In the genomic region with DNA sequence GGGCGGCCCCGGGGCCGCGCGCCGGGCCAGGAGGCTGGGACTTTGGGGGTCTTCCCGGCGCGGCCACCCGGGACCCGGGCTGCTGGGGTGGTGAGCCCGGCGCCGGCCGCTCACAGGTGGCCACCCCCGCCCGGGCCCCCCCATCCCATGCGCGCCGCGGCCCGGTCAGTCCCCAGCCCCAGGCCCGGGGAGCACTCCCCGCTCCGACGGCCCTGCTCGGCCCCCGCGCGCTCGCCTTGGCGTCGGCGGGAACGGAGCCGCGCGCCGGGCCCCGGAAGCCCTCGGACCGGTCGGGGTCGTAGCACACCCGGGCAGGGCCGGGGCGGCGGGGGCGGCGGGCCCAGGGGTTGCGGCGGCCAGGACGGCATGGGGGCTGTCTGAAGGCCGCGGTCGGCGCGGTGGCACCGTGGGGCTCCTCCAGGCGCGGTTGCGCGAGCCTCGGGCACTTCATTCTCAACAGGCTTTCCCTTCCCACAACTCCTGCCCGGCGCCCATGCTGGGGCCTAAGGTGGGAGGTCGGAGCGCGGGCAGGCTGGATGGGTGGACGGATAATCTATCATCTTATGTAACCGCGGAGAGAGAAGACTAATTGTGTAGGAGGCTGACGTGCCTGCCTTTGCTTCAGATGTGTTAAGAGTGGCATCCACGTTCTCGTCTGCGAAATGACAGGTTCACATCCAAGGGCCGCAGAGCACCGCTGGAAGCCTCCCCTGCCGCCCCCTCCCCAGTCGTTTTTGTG, we compare ENCODE assay signal across 8 cellular contexts. TPM values are rescaled to one million over a fixed set of nuclear protein-coding genes. Genes with fewer than 3 reads are reported as not detected.
DNase-seq lines count a peak whose midpoint lies in the region; ATAC-seq and TF ChIP-seq lines count a peak whose summit lies in the region.

No MANE protein-coding gene starts in this region.

- H3K4me1 Mint-ChIP-seq in activated CD4-positive, alpha-beta T cell treated with anti-CD3 and anti-CD28 coated beads, Interleukin-2, amount 10 ng/mL, durations not matched to agents 7 days and 5 days: peaks cover 14% of the 10 kb centered on the region
- H3K4me1 Mint-ChIP-seq in type B pancreatic cell (ENCODE audit: unreplicated experiment): peaks cover 54% of the 10 kb centered on the region

- no peaks in the 10 kb centered on the region for H3K36me3 Mint-ChIP-seq in activated CD4-positive, alpha-beta T cell treated with anti-CD3 and anti-CD28 coated beads, Interleukin-2, amount 10 ng/mL, durations not matched to agents 7 days and 5 days (ENCODE audit: low read depth)
- peaks cover 3% of the 10 kb centered on the region for H3K36me3 Mint-ChIP-seq in type B pancreatic cell

- peaks cover 0 to 6% of the 10 kb centered on the region in 2 donors for H3K36me3 ChIP-seq in lung (ENCODE audit: control insufficient read depth in 2 of 2, insufficient read depth in 2 of 2, low read length in 2 of 2)

- H3K27ac ChIP-seq in lung (ENCODE audit: low read depth in 1 of 2, low read length in 1 of 2): peak overlapping the region in 1 of 2 donors; percentile 79

- no peaks in the 10 kb centered on the region for H3K27me3 ChIP-seq in lung (ENCODE audit: control insufficient read depth, insufficient read depth)

- H3K4me3 ChIP-seq in LNCaP clone FGC (ENCODE audit: low read depth, low read length) (peak overlapping the region; percentile 65), cardiac fibroblast (replicated peaks in 1 of 2; ENCODE audit: low read depth in 2 of 2, low read length in 2 of 2) (peak overlapping the region; percentile 47 to 75), lung (peak overlapping the region; percentile 65)

- WGBS in lung, 2 donors: 4 to 22% methylated on average over 29 to 80 of the region's 80 CpGs

- no peak for DNase-seq in activated CD4-positive, alpha-beta T cell treated with anti-CD3 and anti-CD28 coated beads, Interleukin-2, amount 10 ng/mL, durations not matched to agents 7 days and 5 days
- DNase-seq in activated CD4-positive, alpha-beta T cell treated with anti-CD3 and anti-CD28 coated beads for 1 hour: no peak
- DNase-seq in LNCaP clone FGC (ENCODE audit: low read depth) (no peak), cardiac fibroblast (ENCODE audit: low read depth in 2 of 2) (peak in 1 of 2 donors; percentile 37), lung (ENCODE audit: low spot score) (no peak), type B pancreatic cell (ENCODE audit: extremely low spot score, unreplicated experiment) (no peak), GM19238 (ENCODE audit: insufficient read length, low spot score) (no peak)

- ATAC-seq in lung (ENCODE audit: insufficient read depth, low FRiP score) (no peak), HG03196 (IDR thresholded peaks at IDR 0.05; ENCODE audit: unreplicated experiment) (no peak)

- CTCF ChIA-PET in activated CD4-positive, alpha-beta T cell treated with anti-CD3 and anti-CD28 coated beads, Interleukin-2, amount 10 ng/mL, durations not matched to agents 7 days and 5 days (lab: Charles Lee): interaction anchor here (0.8 kb wide), 1 partner anchor 10 kb away, joined by 3 read pairs; no protein-coding TSS in a partner anchor

- peaks cover 0 to 51% of the 10 kb centered on the region in 2 donors for H3K4me1 ChIP-seq in lung (ENCODE audit: control insufficient read depth in 2 of 2, insufficient read depth in 2 of 2, low read length in 2 of 2)

- no peaks in the 10 kb centered on the region for H3K9me3 ChIP-seq in lung (ENCODE audit: control insufficient read depth in 2 of 2, insufficient read depth in 1 of 2, low read length in 1 of 2)

- peak overlapping the region; percentile 69 for H3K4me3 Mint-ChIP-seq in activated CD4-positive, alpha-beta T cell treated with anti-CD3 and anti-CD28 coated beads, Interleukin-2, amount 10 ng/mL, durations not matched to agents 7 days and 5 days
- H3K4me3 Mint-ChIP-seq in type B pancreatic cell: peak overlapping the region; percentile 94

- POLR2A ChIA-PET in activated CD4-positive, alpha-beta T cell treated with anti-CD3 and anti-CD28 coated beads, Interleukin-2, amount 10 ng/mL, durations not matched to agents 7 days and 5 days (lab: Charles Lee): no interaction called here

- H3K27me3 Mint-ChIP-seq in activated CD4-positive, alpha-beta T cell treated with anti-CD3 and anti-CD28 coated beads, Interleukin-2, amount 10 ng/mL, durations not matched to agents 7 days and 5 days: peaks cover 31% of the 10 kb centered on the region
- H3K27me3 Mint-ChIP-seq in type B pancreatic cell: no peaks in the 10 kb centered on the region

- no peaks in the 10 kb centered on the region for H3K9me3 Mint-ChIP-seq in activated CD4-positive, alpha-beta T cell treated with anti-CD3 and anti-CD28 coated beads, Interleukin-2, amount 10 ng/mL, durations not matched to agents 7 days and 5 days
- no peaks in the 10 kb centered on the region for H3K9me3 Mint-ChIP-seq in type B pancreatic cell

- H3K27ac Mint-ChIP-seq in activated CD4-positive, alpha-beta T cell treated with anti-CD3 and anti-CD28 coated beads, Interleukin-2, amount 10 ng/mL, durations not matched to agents 7 days and 5 days: peak overlapping the region; percentile 57
- peak overlapping the region; percentile 97 for H3K27ac Mint-ChIP-seq in type B pancreatic cell

- TF ChIP-seq CTCF in LNCaP clone FGC (IDR thresholded peaks at IDR 0.05; ENCODE audit: control insufficient read depth, extremely low read depth, insufficient read depth) (no peak), cardiac fibroblast (IDR thresholded peaks at IDR 0.05; ENCODE audit: low read depth, low read length) (no peak), lung (IDR thresholded peaks at IDR 0.05; ENCODE audit: control extremely low read depth, extremely low read depth) (no peak), type B pancreatic cell (conservative IDR thresholded peaks at IDR 0.05) (no peak)

RNA-seq across cellular contexts. Expression of a gene that starts 0.6 kb away (rescaled TPM):
- total RNA-seq in activated CD4-positive, alpha-beta T cell treated with anti-CD3 and anti-CD28 coated beads, Interleukin-2, amount 10 ng/mL, durations not matched to agents 7 days and 5 days: 1 to 10 TPM; 2.8 TPM
- total RNA-seq in lung: 100 to 1,000 TPM in 1 of 2 donors, 10 to 100 TPM in 1; 94.3 to 141 TPM
- 10 to 100 TPM; 59.2 to 61.2 TPM for polyA plus RNA-seq in lung
- 62.7 and 120 TPM in 2 replicates for total RNA-seq in type B pancreatic cell (ENCODE audit: low replicate concordance)

RNA-seq across cellular contexts. Expression of a gene that starts 43.9 kb away (rescaled TPM):
- 10 to 100 TPM; 31.3 to 32.9 TPM for total RNA-seq in activated CD4-positive, alpha-beta T cell treated with anti-CD3 and anti-CD28 coated beads, Interleukin-2, amount 10 ng/mL, durations not matched to agents 7 days and 5 days
- 10 to 100 TPM; 18.2 to 36.3 TPM for total RNA-seq in lung
- 10 to 100 TPM; 31.5 to 32.9 TPM for polyA plus RNA-seq in lung
- 29.1 and 33.4 TPM in 2 replicates for total RNA-seq in type B pancreatic cell (ENCODE audit: low replicate concordance)

Comparison
In these comparisons a context has a peak if more than half of its experiments do, and no peak if none do; other contexts are left out.
1. RNA of a gene that starts 0.6 kb away (total RNA-seq): 94.3 to 141 TPM in lung and 62.7 to 120 TPM in type B pancreatic cell; 2.8 TPM in activated CD4-positive, alpha-beta T cell treated with anti-CD3 and anti-CD28 coated beads, Interleukin-2, amount 10 ng/mL, durations not matched to agents 7 days and 5 days; every median in the first group is over 10 times any median in the second.
2. Peak in every context shown above with its lines, with median percentiles within 50 percentile points of each other: H3K4me3 ChIP-seq.